8 cellular contexts compared by ENCODE assay signal in genomic region chr22:23858484-23858815, GRCh38. TPM values are rescaled to one million over a fixed set of nuclear protein-coding genes. Genes with fewer than 3 reads are reported as not detected.
A peak's percentile ranks its signal among the peaks of the same experiment; 100 is the strongest.
DNase-seq lines count a peak whose midpoint lies in the region; ATAC-seq and TF ChIP-seq lines count a peak whose summit lies in the region.

No MANE protein-coding gene starts in this region.

- H3K4me1 ChIP-seq in iPS-20b (ENCODE audit: insufficient read depth, low read length) = peaks cover 8% of the 10 kb centered on the region; the same call in 1 of the 2 replicates

- peaks cover under 1% of the 10 kb centered on the region; the same call in 1 of the 2 replicates for H3K27me3 Mint-ChIP-seq in HFFc6 (ENCODE audit: insufficient read depth)
- H3K27me3 Mint-ChIP-seq in stimulated activated naive B cell treated with anti-CD40 and anti-IgM and Interleukin-4, amounts not matched to agents 10 μg/mL and 1 μg/mL and 100 μg/mL, for 72 hours = no peaks in the 10 kb centered on the region

- 0 out of 2 replicates have a peak, but pooled peaks cover 5% of the 10 kb centered on the region for H3K36me3 ChIP-seq in iPS-20b (ENCODE audit: insufficient read depth, low read depth, low read length)

- H3K27ac ChIP-seq in iPS-20b (ENCODE audit: low read length) = no peak overlapping the region

- peak overlapping the region; percentile 82; the same call in 1 of the 2 replicates for H3K27ac Mint-ChIP-seq in HFFc6
- H3K27ac Mint-ChIP-seq in activated naive CD4-positive, alpha-beta T cell treated with anti-CD3 and anti-CD28 coated beads, Interleukin-2, amount 50 U/mL, for 72 hours = peak overlapping the region; percentile 78 to 87
- peak overlapping the region; percentile 98 for H3K27ac Mint-ChIP-seq in stimulated activated naive B cell treated with anti-CD40 and anti-IgM and Interleukin-4, amounts not matched to agents 10 μg/mL and 1 μg/mL and 100 μg/mL, for 72 hours

- H3K4me3 Mint-ChIP-seq in HFFc6 = peak overlapping the region; percentile 84
- H3K4me3 Mint-ChIP-seq in stimulated activated naive B cell treated with anti-CD40 and anti-IgM and Interleukin-4, amounts not matched to agents 10 μg/mL and 1 μg/mL and 100 μg/mL, for 72 hours = peak overlapping the region; percentile 96 to 97

- no peak for DNase-seq in HFFc6
- DNase-seq in activated naive CD4-positive, alpha-beta T cell treated with anti-CD3 and anti-CD28 coated beads, Interleukin-2, amount 50 U/mL, for 72 hours (ENCODE audit: low spot score in 2 of 2) = no peak
- DNase-seq in stimulated activated naive B cell treated with anti-CD40 and anti-IgM and Interleukin-4, amounts not matched to agents 10 μg/mL and 1 μg/mL and 100 μg/mL, for 72 hours = no peak
- DNase-seq in stimulated activated CD4-positive, alpha-beta T cell treated with anti-CD3 and anti-CD28 coated beads, Interleukin-4, amount 100 ng/mL, for 4 hours = no peak
- no peak for DNase-seq in GM13977 (ENCODE audit: low spot score)
- DNase-seq in NCI-H774 (lab: John Stamatoyannopoulos, UW) = no peak
- no peak for DNase-seq in pons (ENCODE audit: low spot score)

- H3K36me3 Mint-ChIP-seq in HFFc6 (ENCODE audit: low read depth) = no peaks in the 10 kb centered on the region
- no peaks in the 10 kb centered on the region for H3K36me3 Mint-ChIP-seq in activated naive CD4-positive, alpha-beta T cell treated with anti-CD3 and anti-CD28 coated beads, Interleukin-2, amount 50 U/mL, for 72 hours
- H3K36me3 Mint-ChIP-seq in stimulated activated naive B cell treated with anti-CD40 and anti-IgM and Interleukin-4, amounts not matched to agents 10 μg/mL and 1 μg/mL and 100 μg/mL, for 72 hours = peaks cover 6 to 16% of the 10 kb centered on the region in 2 donors

- H3K9ac ChIP-seq in iPS-20b (ENCODE audit: low read depth, low read length) = peak overlapping the region; percentile 91; the same call in 1 of the 2 replicates

- no peak for TF ChIP-seq CTCF in HFFc6 (IDR thresholded peaks at IDR 0.05)
- TF ChIP-seq CTCF in GM13977 (IDR thresholded peaks at IDR 0.05; ENCODE audit: extremely low read depth, insufficient read depth, missing control alignments) = no peak

- no peaks in the 10 kb centered on the region for H3K9me3 ChIP-seq in iPS-20b (ENCODE audit: insufficient read depth, low read depth, low read length)

- peaks cover 24% of the 10 kb centered on the region for H3K4me1 Mint-ChIP-seq in HFFc6 (ENCODE audit: low read depth)
- H3K4me1 Mint-ChIP-seq in stimulated activated naive B cell treated with anti-CD40 and anti-IgM and Interleukin-4, amounts not matched to agents 10 μg/mL and 1 μg/mL and 100 μg/mL, for 72 hours = peaks cover 22 to 31% of the 10 kb centered on the region in 2 donors

- H3K9me3 Mint-ChIP-seq in HFFc6 = no peaks in the 10 kb centered on the region
- no peaks in the 10 kb centered on the region for H3K9me3 Mint-ChIP-seq in activated naive CD4-positive, alpha-beta T cell treated with anti-CD3 and anti-CD28 coated beads, Interleukin-2, amount 50 U/mL, for 72 hours
- no peaks in the 10 kb centered on the region for H3K9me3 Mint-ChIP-seq in stimulated activated naive B cell treated with anti-CD40 and anti-IgM and Interleukin-4, amounts not matched to agents 10 μg/mL and 1 μg/mL and 100 μg/mL, for 72 hours

- no peaks in the 10 kb centered on the region for H3K27me3 ChIP-seq in iPS-20b (ENCODE audit: insufficient read depth, low read length)

- in situ Hi-C loops in GM13977 (cut with MboI; ENCODE audit: low pct_unique_long_range_greater_than_20kb, low sequenced_read_pairs, unreplicated experiment) = loop anchor here (10.0 kb wide), 1 partner anchor 164 kb away; the partner anchor contains the start of gene RGL4

- ATAC-seq in activated naive CD4-positive, alpha-beta T cell treated with anti-CD3 and anti-CD28 coated beads, Interleukin-2, amount 50 U/mL, for 72 hours = no peak
- no peak for ATAC-seq in stimulated activated naive B cell treated with anti-CD40 and anti-IgM and Interleukin-4, amounts not matched to agents 10 μg/mL and 1 μg/mL and 100 μg/mL, for 72 hours (replicated peaks)

- H3K4me3 ChIP-seq in iPS-20b (ENCODE audit: low read length) = peak overlapping the region; percentile 92

RNA-seq across cellular contexts. Expression of gene SLC2A11, which starts 0.8 kb away (rescaled TPM):
- 10 to 100 TPM in 4 of 6 experiments, 1 to 10 TPM in 2; 8.9 to 13.2 (median 10.5) TPM for total RNA-seq in HFFc6 (2021; fragmentation: NEBNext Ultra II Directional; extraction: Animal tissue kit (Norgen Biotek cat#: 25700))
- total RNA-seq in activated naive CD4-positive, alpha-beta T cell treated with anti-CD3 and anti-CD28 coated beads, Interleukin-2, amount 50 U/mL, for 72 hours = 1 to 10 TPM; 6.3 to 8.1 TPM

RNA-seq across cellular contexts. Expression of gene DERL3, which starts 19.6 kb away (rescaled TPM):
- under 1 TPM; 0.21 to 0.88 (median 0.40) TPM for total RNA-seq in HFFc6 (2021; fragmentation: NEBNext Ultra II Directional; extraction: Animal tissue kit (Norgen Biotek cat#: 25700))
- 1 to 10 TPM; 5.1 to 7.3 TPM for total RNA-seq in activated naive CD4-positive, alpha-beta T cell treated with anti-CD3 and anti-CD28 coated beads, Interleukin-2, amount 50 U/mL, for 72 hours

RNA-seq across cellular contexts. Expression of gene MIF, which starts 35.7 kb away (rescaled TPM):
- 100 to 1,000 TPM; 625 to 741 (median 699) TPM for total RNA-seq in HFFc6 (2021; fragmentation: NEBNext Ultra II Directional; extraction: Animal tissue kit (Norgen Biotek cat#: 25700))
- 1,000 to 10,000 TPM in 1 of 2 donors, 100 to 1,000 TPM in 1; 919 to 1,364 TPM for total RNA-seq in activated naive CD4-positive, alpha-beta T cell treated with anti-CD3 and anti-CD28 coated beads, Interleukin-2, amount 50 U/mL, for 72 hours
